Comparison of ENCODE assay signal across 1 cellular context in genomic region chr11:99281331-99281730, GRCh38.
TF ChIP-seq lines count a peak whose summit lies in the region.

No MANE protein-coding gene starts in this region.

TF ChIP-seq in H1, 55 proteins besides CTCF, POLR2A, EP300 and RAD21:
- TF ChIP-seq MAFK (IDR thresholded peaks at IDR 0.05; ENCODE audit: low read depth, low read length): no peak
- TF ChIP-seq SP1 (IDR thresholded peaks at IDR 0.05; ENCODE audit: low read depth, low read length): no peak
- TF ChIP-seq SIRT6 (IDR thresholded peaks at IDR 0.05; ENCODE audit: low read length): no peak
- no peak for TF ChIP-seq ATF3 (IDR thresholded peaks at IDR 0.05; ENCODE audit: insufficient read depth, low read depth, low read length)
- no peak for TF ChIP-seq KDM4A (IDR thresholded peaks at IDR 0.05; ENCODE audit: low read depth, low read length, severe bottlenecking)
- no peak for TF ChIP-seq TAF7 (optimal IDR thresholded peaks at IDR 0.05; ENCODE audit: borderline replicate concordance, low read depth, low read length)
- TF ChIP-seq BRCA1 (IDR thresholded peaks at IDR 0.05; ENCODE audit: low read depth, low read length): no peak
- TF ChIP-seq FOSL1 (IDR thresholded peaks at IDR 0.05; ENCODE audit: insufficient read depth, low read depth, low read length): no peak
- TF ChIP-seq CHD7 (IDR thresholded peaks at IDR 0.05; ENCODE audit: insufficient replicate concordance, low read length): no peak
- no peak for TF ChIP-seq RFX5 (IDR thresholded peaks at IDR 0.05; ENCODE audit: borderline replicate concordance, low read depth, low read length)
- no peak for TF ChIP-seq TEAD4 (IDR thresholded peaks at IDR 0.05; ENCODE audit: low read depth, low read length)
- TF ChIP-seq SIX5 (IDR thresholded peaks at IDR 0.05; ENCODE audit: low read depth, low read length): no peak
- TF ChIP-seq TAF1 (IDR thresholded peaks at IDR 0.05; ENCODE audit: low read depth, low read length): no peak
- no peak for TF ChIP-seq JUN (IDR thresholded peaks at IDR 0.05; ENCODE audit: low read depth, low read length)
